1 cellular context compared by ENCODE assay signal in genomic region chr2:47067788-47068407, GRCh38.
TF ChIP-seq lines count a peak whose summit lies in the region.

No MANE protein-coding gene starts in this region.

TF ChIP-seq in HepG2, 621 proteins besides CTCF, POLR2A, EP300 and RAD21 (continued from another document and continues in another):
- TF ChIP-seq UBTF (CRISPR knock-in tag; IDR thresholded peaks at IDR 0.05) (peak; percentile 73), ZNF572 (CRISPR knock-in tag; IDR thresholded peaks at IDR 0.05) (no peak), PITX1 (CRISPR knock-in tag; IDR thresholded peaks at IDR 0.05) (peak; percentile 75), ZFAT (CRISPR knock-in tag; conservative IDR thresholded peaks at IDR 0.05) (no peak), NPAS2 (CRISPR knock-in tag; IDR thresholded peaks at IDR 0.05; ENCODE audit: borderline replicate concordance) (no peak), NR2F2 (IDR thresholded peaks at IDR 0.05; ENCODE audit: borderline replicate concordance, low read depth) (peak; percentile 78; the same call in 1 of the 2 replicates), ZHX2 (IDR thresholded peaks at IDR 0.05; ENCODE audit: low read depth) (no peak), ZHX2 (CRISPR knock-in tag; IDR thresholded peaks at IDR 0.05; ENCODE audit: borderline replicate concordance) (no peak), TFDP1 (CRISPR knock-in tag; IDR thresholded peaks at IDR 0.05; ENCODE audit: borderline replicate concordance) (no peak), HDAC1 (CRISPR knock-in tag; IDR thresholded peaks at IDR 0.05) (peak; percentile 84), ZMYM2 (CRISPR knock-in tag; IDR thresholded peaks at IDR 0.05) (peak; percentile 59; the same call in 1 of the 2 replicates), ZMAT3 (CRISPR knock-in tag; conservative IDR thresholded peaks at IDR 0.05) (0 out of 2 replicates have a peak, but pooled peaks have one; percentile 31), KLF15 (CRISPR knock-in tag; IDR thresholded peaks at IDR 0.05; ENCODE audit: borderline replicate concordance) (no peak), ZNF34 (CRISPR knock-in tag; IDR thresholded peaks at IDR 0.05; ENCODE audit: borderline replicate concordance) (no peak), YEATS4 (CRISPR knock-in tag; IDR thresholded peaks at IDR 0.05; ENCODE audit: borderline replicate concordance) (no peak), SRSF9 (IDR thresholded peaks at IDR 0.05; ENCODE audit: borderline replicate concordance, insufficient read depth, low read depth, low read length, poor library complexity, severe bottlenecking) (no peak), HBP1 (CRISPR knock-in tag; IDR thresholded peaks at IDR 0.05; ENCODE audit: low read depth) (no peak), ZNF367 (CRISPR knock-in tag; IDR thresholded peaks at IDR 0.05; ENCODE audit: borderline replicate concordance) (no peak), ZNF232 (CRISPR knock-in tag; IDR thresholded peaks at IDR 0.05; ENCODE audit: borderline replicate concordance) (peak; percentile 65; the same call in 1 of the 2 replicates), NFE2L1 (CRISPR knock-in tag; IDR thresholded peaks at IDR 0.05; ENCODE audit: borderline replicate concordance) (no peak), ARID3A (IDR thresholded peaks at IDR 0.05; ENCODE audit: low read depth, low read length) (no peak), ZNF230 (CRISPR knock-in tag; IDR thresholded peaks at IDR 0.05) (peak; percentile 59; the same call in 1 of the 2 replicates), THAP7 (CRISPR knock-in tag; IDR thresholded peaks at IDR 0.05) (peak; percentile 46; the same call in 1 of the 2 replicates), NR1H2 (CRISPR knock-in tag; IDR thresholded peaks at IDR 0.05; ENCODE audit: borderline replicate concordance, low read depth) (no peak), TAF1 (CRISPR knock-in tag; IDR thresholded peaks at IDR 0.05) (no peak), KMT2A (CRISPR knock-in tag; IDR thresholded peaks at IDR 0.05) (no peak), RXRB (CRISPR knock-in tag; IDR thresholded peaks at IDR 0.05; ENCODE audit: borderline replicate concordance) (peak; percentile 93), EED (CRISPR knock-in tag; IDR thresholded peaks at IDR 0.05) (peak; percentile 39; the same call in 1 of the 2 replicates), ISL2 (CRISPR knock-in tag; IDR thresholded peaks at IDR 0.05) (peak; percentile 30; the same call in 1 of the 2 replicates), ZNF781 (CRISPR knock-in tag; IDR thresholded peaks at IDR 0.05; ENCODE audit: borderline replicate concordance, not compliant biosample characterization) (no peak), ZNF318 (CRISPR knock-in tag; IDR thresholded peaks at IDR 0.05) (peak; percentile 94; the same call in 1 of the 2 replicates), MBD4 (IDR thresholded peaks at IDR 0.05; ENCODE audit: borderline replicate concordance, low read length) (no peak), ZMAT5 (CRISPR knock-in tag; IDR thresholded peaks at IDR 0.05; ENCODE audit: borderline replicate concordance, low read depth) (no peak)
